In genomic region chr17:65576939-65577338, GRCh38 we compare ENCODE assay signal across 17 cellular contexts.
"Had no signal": no experiment of that assay in that cellular context is flagged by ENCODE, and none has a peak within 500 bp of the region (broad histone marks: within the 10 kb centered on the region; RNA-seq: fewer than 3 reads in every experiment).

No MANE protein-coding gene starts in this region.

- H3K27me3 ChIP-seq: adrenal gland, heart left ventricle, pancreas, upper lobe of right lung had no signal

- ATAC-seq: activated CD8-positive, alpha-beta T cell treated with anti-CD3 and anti-CD28 coated beads, Interleukin-2, amount 10 ng/mL, durations not matched to agents 7 days and 5 days; heart left ventricle; natural killer cell treated with Interleukin-12 subunit alpha and Interleukin-12 subunit beta and Interleukin-15 and Interleukin-18, amount 100 ng/mL, for 72 hours; pancreas; psoas muscle; stimulated activated naive CD8-positive, alpha-beta T cell treated with anti-CD3 and anti-CD28 coated beads, Interleukin-15, Interleukin-2, amounts not matched to agents 100 U/mL and 50 U/mL, for 24 hours; T-cell had no signal

- H3K4me3 ChIP-seq: adrenal gland, heart left ventricle, left ventricle myocardium inferior, pancreas, psoas muscle, upper lobe of right lung had no signal

- H3K36me3 ChIP-seq: adrenal gland, heart left ventricle, left ventricle myocardium inferior, pancreas, upper lobe of right lung had no signal

- H3K4me1 ChIP-seq: adrenal gland, heart left ventricle, left ventricle myocardium inferior, pancreas, psoas muscle, upper lobe of right lung had no signal

- H3K9me3 ChIP-seq: adrenal gland, heart left ventricle, left ventricle myocardium inferior, pancreas, psoas muscle, upper lobe of right lung had no signal

- H3K27ac ChIP-seq: adrenal gland, heart left ventricle, left ventricle myocardium inferior, pancreas, psoas muscle, upper lobe of right lung, VCaP had no signal

- DNase-seq: activated CD4-positive, alpha-beta T cell treated with anti-CD3 and anti-CD28 coated beads, Interleukin-2, amount 50 U/mL, for 1 hour; activated CD4-positive, CD25-positive, alpha-beta regulatory T cell treated with anti-CD3 and anti-CD28 coated beads, Interleukin-2, amount 50 U/mL, for 72 hours; activated CD8-positive, alpha-beta T cell treated with anti-CD3 and anti-CD28 coated beads, Interleukin-2, amount 10 ng/mL, durations not matched to agents 7 days and 5 days; adrenal gland; cortex of kidney; heart left ventricle; left ventricle myocardium inferior; pancreas; psoas muscle; right cardiac atrium; stimulated activated CD4-positive, alpha-beta T cell treated with anti-CD3 and anti-CD28 coated beads, Interleukin-12 subunit alpha, Interleukin-12 subunit beta, amount 100 ng/mL, for 4 hours; stimulated activated CD4-positive, alpha-beta T cell treated with anti-CD3 and anti-CD28 coated beads, Interleukin-4, amount 100 ng/mL, for 4 hours; stimulated activated naive CD8-positive, alpha-beta T cell treated with anti-CD3 and anti-CD28 coated beads, Interleukin-15, Interleukin-2, amounts not matched to agents 100 U/mL and 50 U/mL, for 24 hours; T-cell; upper lobe of right lung had no signal
